22 cellular contexts compared by ENCODE assay signal in the genomic region with DNA sequence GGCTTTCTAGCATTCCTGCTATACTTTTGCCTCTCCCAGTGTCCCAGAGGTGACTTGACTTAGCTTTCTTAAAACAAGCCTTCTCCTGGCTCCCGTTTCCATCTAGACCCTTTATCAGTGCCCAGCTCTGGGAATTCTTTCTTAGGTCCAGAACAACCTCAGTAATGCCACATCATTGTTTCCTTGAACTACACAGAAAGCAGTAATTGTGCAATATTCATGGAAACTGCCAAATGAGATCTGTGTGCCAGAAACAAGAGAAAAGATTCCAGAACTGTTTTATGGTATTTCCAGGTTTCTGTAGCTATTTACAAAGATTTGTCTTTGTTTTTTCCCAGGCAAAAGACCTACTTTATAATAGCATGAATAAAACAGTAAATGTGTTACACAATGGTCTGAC.
"Had no signal": no experiment of that assay in that cellular context is flagged by ENCODE, and none has a peak within 500 bp of the region (broad histone marks: within the 10 kb centered on the region; RNA-seq: fewer than 3 reads in every experiment).

No MANE protein-coding gene starts in this region.

- H3K36me3 ChIP-seq: esophagus muscularis mucosa, tibial nerve had no signal

- H3K4me1 ChIP-seq: tibial nerve had no signal

- H3K27ac ChIP-seq: esophagus muscularis mucosa, tibial nerve had no signal

- H3K9me3 Mint-ChIP-seq: activated CD8-positive, alpha-beta T cell treated with anti-CD3 and anti-CD28 coated beads for 36 hours; activated naive CD8-positive, alpha-beta T cell treated with anti-CD3 and anti-CD28 coated beads for 36 hours; activated T-helper 17 cell treated with anti-CD3 and anti-CD28 coated beads, Interleukin-2, amount 50 U/mL, for 72 hours; nephron had no signal

- DNase-seq: activated CD4-positive, alpha-beta T cell treated with anti-CD3 and anti-CD28 coated beads for 48 hours; activated CD4-positive, CD25-positive, alpha-beta regulatory T cell; activated CD8-positive, alpha-beta T cell treated with anti-CD3 and anti-CD28 coated beads for 36 hours; activated naive CD4-positive, alpha-beta T cell; activated naive CD8-positive, alpha-beta T cell treated with anti-CD3 and anti-CD28 coated beads for 36 hours; activated T-cell treated with anti-CD3 and anti-CD28 coated beads, Interleukin-2, amount 50 U/mL, for 1 hour; amniotic stem cell; effector CD4-positive, alpha-beta T cell; foreskin fibroblast; kidney; midbrain; right cardiac atrium; stimulated activated CD4-positive, alpha-beta T cell treated with anti-CD3 and anti-CD28 coated beads, Interleukin-2, amount 100 ng/mL, for 24 hours; stimulated activated naive CD8-positive, alpha-beta T cell treated with anti-CD3 and anti-CD28 coated beads, Interleukin-15, Interleukin-2, amounts not matched to agents 100 U/mL and 50 U/mL, for 24 hours; substantia nigra; T1000 had no signal

- H3K36me3 Mint-ChIP-seq: activated naive CD8-positive, alpha-beta T cell treated with anti-CD3 and anti-CD28 coated beads for 36 hours had no signal

- H3K27me3 Mint-ChIP-seq: activated CD8-positive, alpha-beta T cell treated with anti-CD3 and anti-CD28 coated beads for 36 hours; activated naive CD8-positive, alpha-beta T cell treated with anti-CD3 and anti-CD28 coated beads for 36 hours; activated T-helper 17 cell treated with anti-CD3 and anti-CD28 coated beads, Interleukin-2, amount 50 U/mL, for 72 hours had no signal

- H3K4me1 Mint-ChIP-seq: activated naive CD8-positive, alpha-beta T cell treated with anti-CD3 and anti-CD28 coated beads for 36 hours; activated T-helper 17 cell treated with anti-CD3 and anti-CD28 coated beads, Interleukin-2, amount 50 U/mL, for 72 hours; nephron had no signal

- H3K27ac Mint-ChIP-seq: activated CD8-positive, alpha-beta T cell treated with anti-CD3 and anti-CD28 coated beads for 36 hours; activated naive CD8-positive, alpha-beta T cell treated with anti-CD3 and anti-CD28 coated beads for 36 hours; activated T-helper 17 cell treated with anti-CD3 and anti-CD28 coated beads, Interleukin-2, amount 50 U/mL, for 72 hours; nephron had no signal

- ATAC-seq: activated CD8-positive, alpha-beta T cell treated with anti-CD3 and anti-CD28 coated beads for 36 hours; activated T-helper 17 cell treated with anti-CD3 and anti-CD28 coated beads, Interleukin-2, amount 50 U/mL, for 72 hours; left lobe of liver; right cardiac atrium; stimulated activated naive CD8-positive, alpha-beta T cell treated with anti-CD3 and anti-CD28 coated beads, Interleukin-15, Interleukin-2, amounts not matched to agents 100 U/mL and 50 U/mL, for 24 hours had no signal

- H3K4me3 ChIP-seq: esophagus muscularis mucosa, lung, tibial nerve had no signal

- H3K9me3 ChIP-seq: esophagus muscularis mucosa, tibial nerve had no signal

- H3K27me3 ChIP-seq: esophagus muscularis mucosa, tibial nerve had no signal

- H3K4me3 Mint-ChIP-seq: activated CD8-positive, alpha-beta T cell treated with anti-CD3 and anti-CD28 coated beads for 36 hours; activated naive CD8-positive, alpha-beta T cell treated with anti-CD3 and anti-CD28 coated beads for 36 hours; activated T-helper 17 cell treated with anti-CD3 and anti-CD28 coated beads, Interleukin-2, amount 50 U/mL, for 72 hours; nephron had no signal
